Comparison of ENCODE assay signal across 8 cellular contexts in genomic region chr17:73191443-73192218, GRCh38. TPM values are rescaled to one million over a fixed set of nuclear protein-coding genes. Genes with fewer than 3 reads are reported as not detected.
DNase-seq lines count a peak whose midpoint lies in the region; ATAC-seq and TF ChIP-seq lines count a peak whose summit lies in the region.

No MANE protein-coding gene starts in this region.

- ATAC-seq in CD8-positive, alpha-beta T cell: peak; percentile 34
- ATAC-seq in GM21381 (IDR thresholded peaks at IDR 0.05; ENCODE audit: unreplicated experiment): peak; percentile 14

- H4K20me1 ChIP-seq in Loucy (ENCODE audit: insufficient read depth, low read length, poor library complexity, severe bottlenecking): peaks cover 1% of the 10 kb centered on the region

- CTCF ChIA-PET in CD8-positive, alpha-beta T cell (lab: Charles Lee): interaction anchor here (0.6 to 6.4 kb wide), 19 partner anchors 11 to 466 kb away, joined by 3 to 43 read pairs (median 5); partner anchors contain the start of gene CDC42EP4

- no peaks in the 10 kb centered on the region for H3K27me3 ChIP-seq in CD8-positive, alpha-beta T cell (ENCODE audit: insufficient read depth, low read length)
- H3K27me3 ChIP-seq in Loucy (ENCODE audit: insufficient read depth, low read length, poor library complexity, severe bottlenecking): no peaks in the 10 kb centered on the region
- no peaks in the 10 kb centered on the region for H3K27me3 ChIP-seq in tibial nerve

- H3K9me3 Mint-ChIP-seq in CD8-positive, alpha-beta T cell: no peaks in the 10 kb centered on the region

- H3K27me3 Mint-ChIP-seq in CD8-positive, alpha-beta T cell (ENCODE audit: low read depth): no peaks in the 10 kb centered on the region

- no peaks in the 10 kb centered on the region for H3K9me2 ChIP-seq in Loucy (replicated peaks; ENCODE audit: low read depth, low read length)

- peak overlapping the region; percentile 92 for H3K4me2 ChIP-seq in Loucy (ENCODE audit: low read depth, low read length, poor library complexity, severe bottlenecking)

- peak in 1 of 2 donors; percentile 30 for TF ChIP-seq EP300 in tibial nerve (IDR thresholded peaks at IDR 0.05)

- peaks cover 20% of the 10 kb centered on the region for H3K4me1 ChIP-seq in CD8-positive, alpha-beta T cell (ENCODE audit: insufficient read depth, low read length)
- H3K4me1 ChIP-seq in Loucy (ENCODE audit: insufficient read depth, low read length, poor library complexity, severe bottlenecking): peaks cover 20% of the 10 kb centered on the region
- H3K4me1 ChIP-seq in tibial nerve: peaks cover 0 to 36% (median 14%) of the 10 kb centered on the region in 4 donors

- TF ChIP-seq CTCF in CD8-positive, alpha-beta T cell (IDR thresholded peaks at IDR 0.05): peak; percentile 84
- TF ChIP-seq CTCF in Loucy (conservative IDR thresholded peaks at IDR 0.05; ENCODE audit: low read length): peak; percentile 91
- TF ChIP-seq CTCF in tibial nerve (IDR thresholded peaks at IDR 0.05): peak; percentile 73 to 87 (median 84)

- peak overlapping the region; percentile 55 for H2AFZ ChIP-seq in Loucy (ENCODE audit: low read length)

- DNase-seq in CD8-positive, alpha-beta T cell: peak; percentile 36 to 74 (median 69)
- DNase-seq in SIG-M5 treated with dmso at 0.1 percent for 504 hours (lab: John Stamatoyannopoulos, UW; ENCODE audit: unreplicated experiment) (peak; percentile 84), germinal center (ENCODE audit: low spot score) (peak; percentile 82), occipital lobe (lab: John Stamatoyannopoulos, UW) (peak; percentile 60), tibial nerve (ENCODE audit: low spot score in 2 of 2) (peak; percentile 63 to 83)
- peak; percentile 72 for DNase-seq in activated naive CD4-positive, alpha-beta T cell treated with Interleukin-2 at 50 U/mL for 16 hours

- TF ChIP-seq POLR2A in tibial nerve (IDR thresholded peaks at IDR 0.05): no peak

- H3K4me3 Mint-ChIP-seq in CD8-positive, alpha-beta T cell: peak overlapping the region; percentile 94

- POLR2A ChIA-PET in CD8-positive, alpha-beta T cell (lab: Charles Lee): interaction anchor here (1.1 to 2.9 kb wide), 3 partner anchors 20 to 40 kb away, joined by 3 to 10 read pairs (median 3); a partner anchor contains a TSS

- peak overlapping the region; percentile 62 for H3K27ac Mint-ChIP-seq in CD8-positive, alpha-beta T cell

- peaks cover 17% of the 10 kb centered on the region for H3K36me3 Mint-ChIP-seq in CD8-positive, alpha-beta T cell

- no peaks in the 10 kb centered on the region for H3F3A ChIP-seq in Loucy (ENCODE audit: low read depth)

- no peaks in the 10 kb centered on the region for H3K9me3 ChIP-seq in CD8-positive, alpha-beta T cell (ENCODE audit: low read length)
- H3K9me3 ChIP-seq in Loucy (ENCODE audit: insufficient read depth, low read depth, low read length) (no peaks in the 10 kb centered on the region), tibial nerve (no peaks in the 10 kb centered on the region)

- H3K36me3 ChIP-seq in CD8-positive, alpha-beta T cell (ENCODE audit: insufficient read depth, low read length): peaks cover 2% of the 10 kb centered on the region
- peaks cover 3% of the 10 kb centered on the region; the same call in 1 of the 2 replicates for H3K36me3 ChIP-seq in Loucy (ENCODE audit: insufficient read depth, low read length)
- peaks cover 0 to 8% (median under 1%) of the 10 kb centered on the region in 3 donors for H3K36me3 ChIP-seq in tibial nerve

- peaks cover 42% of the 10 kb centered on the region for H3K79me2 ChIP-seq in Loucy (ENCODE audit: insufficient read depth, low read length)

- 6% methylated on average over 26 of the region's 26 CpGs for WGBS in tibial nerve, 2 donors

- H3K9ac ChIP-seq in Loucy (ENCODE audit: low read depth, low read length, poor library complexity, severe bottlenecking): peak overlapping the region; percentile 94

- peak overlapping the region; percentile 81 for H3K4me3 ChIP-seq in CD8-positive, alpha-beta T cell (ENCODE audit: low read depth, low read length)
- H3K4me3 ChIP-seq in Loucy (ENCODE audit: low read length, poor library complexity, severe bottlenecking): peak overlapping the region; percentile 89
- peak overlapping the region; percentile 46 to 100 (median 94) for H3K4me3 ChIP-seq in tibial nerve

- intact Hi-C loops in CD8-positive, alpha-beta T cell (cut with DNase I, micrococcal nuclease): loop anchor here (1.0 to 2.0 kb wide), 8 partner anchors 19 to 1011 kb away; partner anchors contain the start of genes RPL38 (in 2 of the 2) and SLC39A11 (in 1 of the 2)

- H3K27ac ChIP-seq in CD8-positive, alpha-beta T cell (ENCODE audit: low read depth, low read length): peak overlapping the region; percentile 83
- peak overlapping the region; percentile 47 to 94 (median 80) for H3K27ac ChIP-seq in tibial nerve

- peaks cover 27% of the 10 kb centered on the region for H3K4me1 Mint-ChIP-seq in CD8-positive, alpha-beta T cell (ENCODE audit: low read depth)

RNA-seq across cellular contexts. Expression of gene COG1, which starts 1.2 kb away (rescaled TPM):
- 10 to 100 TPM; 91.3 to 95.6 TPM for total RNA-seq in CD8-positive, alpha-beta T cell
- 19.3 TPM for total RNA-seq in occipital lobe
- 10 to 100 TPM; 23.6 to 46.2 (median 28.6) TPM for total RNA-seq in tibial nerve

RNA-seq across cellular contexts. Expression of gene SSTR2, which starts 26.8 kb away (rescaled TPM):
- not detected for total RNA-seq in CD8-positive, alpha-beta T cell
- 44.5 TPM for total RNA-seq in occipital lobe
- 1 to 10 TPM; 1.5 to 2.4 (median 1.9) TPM for total RNA-seq in tibial nerve

Comparison
In these comparisons a context has a peak if more than half of its experiments do, and no peak if none do; other contexts are left out.
1. Peak in every context shown above with its lines: DNase-seq, ATAC-seq, H3K4me3 ChIP-seq and H3K27ac ChIP-seq.
2. RNA of gene SSTR2, which starts 26.8 kb away (total RNA-seq): 44.5 TPM in occipital lobe (single experiment); 1.5 to 2.4 TPM in tibial nerve and not detected in CD8-positive, alpha-beta T cell; every median in the first group is over 10 times any median in the second.